9 cellular contexts compared by ENCODE assay signal in genomic region chr22:23565942-23566715, GRCh38. TPM values are rescaled to one million over a fixed set of nuclear protein-coding genes. Genes with fewer than 3 reads are reported as not detected.
A peak's percentile ranks its signal among the peaks of the same experiment; 100 is the strongest.
DNase-seq lines count a peak whose midpoint lies in the region; ATAC-seq and TF ChIP-seq lines count a peak whose summit lies in the region.
"Had no signal": no experiment of that assay in that cellular context is flagged by ENCODE, and none has a peak within 500 bp of the region (broad histone marks: within the 10 kb centered on the region; RNA-seq: fewer than 3 reads in every experiment).

No MANE protein-coding gene starts in this region.

- H3K4me1 ChIP-seq in stomach: peaks cover 15 to 18% (median 16%) of the 10 kb centered on the region in 4 donors

- peak; percentile 31 for DNase-seq in NCI-H345 (lab: John Stamatoyannopoulos, UW)
- no peak for DNase-seq in NCI-H345 treated with DMSO at 0.1 percent for 48 hours (lab: John Stamatoyannopoulos, UW; ENCODE audit: unreplicated experiment)
- DNase-seq in activated naive CD4-positive, alpha-beta T cell treated with anti-CD3 and anti-CD28 coated beads, Interleukin-2, amount 10 ng/mL, durations not matched to agents 7 days and 5 days: no peak
- DNase-seq in left kidney (ENCODE audit: low read depth, low spot score): peak; percentile 93
- no peak for DNase-seq in stomach
- no peak for DNase-seq in GM03348 (ENCODE audit: low spot score)

- no peak for TF ChIP-seq EP300 in stomach (IDR thresholded peaks at IDR 0.05)

- WGBS in stomach, 5 donors: 2 to 3% (median 2%) methylated on average over 33 to 76 of the region's 76 CpGs

- H3K36me3 ChIP-seq in stomach: no peaks in the 10 kb centered on the region

- CTCF ChIA-PET in activated naive CD4-positive, alpha-beta T cell treated with anti-CD3 and anti-CD28 coated beads, Interleukin-2, amount 10 ng/mL, durations not matched to agents 7 days and 5 days (lab: Charles Lee): no interaction called here

- H3K27me3 ChIP-seq in stomach: peaks cover 0 to 64% (median 27%) of the 10 kb centered on the region in 3 donors

- intact Hi-C loops in stomach (cut with DNase I; ENCODE audit: low total_unique reads): no loop called here

- TF ChIP-seq CTCF in stomach (IDR thresholded peaks at IDR 0.05): no peak

- peak overlapping the region; percentile 47 to 62 (median 52) for H3K4me3 ChIP-seq in stomach

- no peaks in the 10 kb centered on the region for H3K9me3 Mint-ChIP-seq in activated naive CD4-positive, alpha-beta T cell treated with anti-CD3 and anti-CD28 coated beads, Interleukin-2, amount 10 ng/mL, durations not matched to agents 7 days and 5 days

- no peaks in the 10 kb centered on the region for H3K36me3 Mint-ChIP-seq in activated naive CD4-positive, alpha-beta T cell treated with anti-CD3 and anti-CD28 coated beads, Interleukin-2, amount 10 ng/mL, durations not matched to agents 7 days and 5 days

- peaks cover 6% of the 10 kb centered on the region for H3K4me1 Mint-ChIP-seq in activated naive CD4-positive, alpha-beta T cell treated with anti-CD3 and anti-CD28 coated beads, Interleukin-2, amount 10 ng/mL, durations not matched to agents 7 days and 5 days

- H3K4me3 Mint-ChIP-seq in activated naive CD4-positive, alpha-beta T cell treated with anti-CD3 and anti-CD28 coated beads, Interleukin-2, amount 10 ng/mL, durations not matched to agents 7 days and 5 days: peak overlapping the region; percentile 47

- H3K9me3 ChIP-seq in stomach: no peaks in the 10 kb centered on the region

- H3K27ac ChIP-seq in stomach: no peak overlapping the region
- H3K27ac ChIP-seq: C4-2B had no signal

- H3K27me3 Mint-ChIP-seq in activated naive CD4-positive, alpha-beta T cell treated with anti-CD3 and anti-CD28 coated beads, Interleukin-2, amount 10 ng/mL, durations not matched to agents 7 days and 5 days: peaks cover 71% of the 10 kb centered on the region

- ATAC-seq in HG02588 (IDR thresholded peaks at IDR 0.05; ENCODE audit: unreplicated experiment) (no peak), HG03442 (IDR thresholded peaks at IDR 0.05; ENCODE audit: unreplicated experiment) (no peak)

- no peak for TF ChIP-seq POLR2A in stomach (IDR thresholded peaks at IDR 0.05)

- H3K27ac Mint-ChIP-seq in activated naive CD4-positive, alpha-beta T cell treated with anti-CD3 and anti-CD28 coated beads, Interleukin-2, amount 10 ng/mL, durations not matched to agents 7 days and 5 days: no peak overlapping the region

RNA-seq across cellular contexts. Expression of gene IGLL1, which starts 14.0 kb away (rescaled TPM):
- under 1 TPM in 1 of 5 donors, not detected in 4; 0.55 TPM for total RNA-seq in stomach
- not detected for polyA plus RNA-seq in stomach

Comparison
In these comparisons a context has a peak if more than half of its experiments do, and no peak if none do; other contexts are left out.
1. DNase-seq: peak in NCI-H345 (single experiment) and left kidney (single experiment); none in NCI-H345 treated with DMSO at 0.1 percent for 48 hours (single experiment), activated naive CD4-positive, alpha-beta T cell treated with anti-CD3 and anti-CD28 coated beads, Interleukin-2, amount 10 ng/mL, durations not matched to agents 7 days and 5 days (single experiment), stomach (single experiment) and GM03348 (single experiment).